Comparison of ENCODE assay signal across 19 cellular contexts in genomic region chr1:173407846-173408245, GRCh38.
"Had no signal": no experiment of that assay in that cellular context is flagged by ENCODE, and none has a peak within 500 bp of the region (broad histone marks: within the 10 kb centered on the region; RNA-seq: fewer than 3 reads in every experiment).

No MANE protein-coding gene starts in this region.

- DNase-seq: colonic mucosa; dermis blood vessel endothelial cell; esophagus squamous epithelium; foreskin fibroblast; glutamatergic neuron; islet precursor cell; mammary epithelial cell; mucosa of descending colon; occipital lobe; pancreas; right cardiac atrium; small intestine; stimulated activated CD4-positive, alpha-beta T cell treated with anti-CD3 and anti-CD28 coated beads, Interleukin-2, amount 100 ng/mL, for 48 hours; tibial artery had no signal

- H3K27ac Mint-ChIP-seq: nephron; progenitor cell of endocrine pancreas; stimulated activated naive CD8-positive, alpha-beta T cell treated with anti-CD3 and anti-CD28 coated beads, Interleukin-15, Interleukin-2, amounts not matched to agents 100 ng/mL and 50 ng/mL, for 24 hours had no signal

- H3K4me3 Mint-ChIP-seq: nephron; stimulated activated naive CD8-positive, alpha-beta T cell treated with anti-CD3 and anti-CD28 coated beads, Interleukin-15, Interleukin-2, amounts not matched to agents 100 ng/mL and 50 ng/mL, for 24 hours had no signal

- H3K27me3 Mint-ChIP-seq: progenitor cell of endocrine pancreas; stimulated activated naive CD8-positive, alpha-beta T cell treated with anti-CD3 and anti-CD28 coated beads, Interleukin-15, Interleukin-2, amounts not matched to agents 100 ng/mL and 50 ng/mL, for 24 hours had no signal

- H3K36me3 ChIP-seq: colonic mucosa, esophagus squamous epithelium, pancreas had no signal

- H3K4me1 Mint-ChIP-seq: nephron had no signal

- H3K27me3 ChIP-seq: colonic mucosa, esophagus squamous epithelium, gastroesophageal sphincter, pancreas, tibial artery had no signal

- H3K4me3 ChIP-seq: gastroesophageal sphincter, mucosa of descending colon, pancreas, tibial artery had no signal

- H3K9me3 ChIP-seq: colonic mucosa, esophagus squamous epithelium, gastroesophageal sphincter, mucosa of descending colon, pancreas, tibial artery had no signal

- ATAC-seq: gastroesophageal sphincter, left lobe of liver, pancreas, right cardiac atrium had no signal

- H3K9me3 Mint-ChIP-seq: nephron; stimulated activated naive CD8-positive, alpha-beta T cell treated with anti-CD3 and anti-CD28 coated beads, Interleukin-15, Interleukin-2, amounts not matched to agents 100 ng/mL and 50 ng/mL, for 24 hours had no signal

- H3K27ac ChIP-seq: colonic mucosa, esophagus squamous epithelium, gastroesophageal sphincter, pancreas, tibial artery had no signal

- H3K4me1 ChIP-seq: colonic mucosa, gastroesophageal sphincter, pancreas had no signal
